In genomic region chr1:77680173-77680572, GRCh38 we compare ENCODE assay signal across 12 cellular contexts. TPM values are rescaled to one million over a fixed set of nuclear protein-coding genes. Genes with fewer than 3 reads are reported as not detected.
DNase-seq lines count a peak whose midpoint lies in the region; FAIRE-seq and TF ChIP-seq lines count a peak whose summit lies in the region.
"Had no signal": no experiment of that assay in that cellular context is flagged by ENCODE, and none has a peak within 500 bp of the region (broad histone marks: within the 10 kb centered on the region; RNA-seq: fewer than 3 reads in every experiment).

No MANE protein-coding gene starts in this region.

- no peak overlapping the region for H2AFZ ChIP-seq in SU-DHL-6 (ENCODE audit: low read depth, low read length, severe bottlenecking)
- H2AFZ ChIP-seq in keratinocyte (ENCODE audit: control insufficient read depth, low read length), result no peak overlapping the region

- H3K79me2 ChIP-seq in SU-DHL-6 (ENCODE audit: insufficient read depth, low read length), result peaks cover 79% of the 10 kb centered on the region
- H3K79me2 ChIP-seq in keratinocyte (ENCODE audit: control insufficient read depth, insufficient read depth, low read length), result peaks cover 73% of the 10 kb centered on the region

- TF ChIP-seq CTCF in AG10803 (conservative IDR thresholded peaks at IDR 0.05; ENCODE audit: low read length), result no peak
- TF ChIP-seq CTCF in SU-DHL-6 (IDR thresholded peaks at IDR 0.05; ENCODE audit: insufficient read depth, low read length, poor library complexity, severe bottlenecking), result no peak
- no peak for TF ChIP-seq CTCF in keratinocyte (optimal IDR thresholded peaks at IDR 0.05 in 1 of 3, IDR thresholded peaks at IDR 0.05 in 1 of 3, conservative IDR thresholded peaks at IDR 0.05 in 1 of 3; ENCODE audit: extremely low read depth in 1 of 3, insufficient read depth in 2 of 3, low read length in 3 of 3)
- TF ChIP-seq CTCF in thyroid gland (IDR thresholded peaks at IDR 0.05), result no peak

- H3F3A ChIP-seq in SU-DHL-6 (ENCODE audit: insufficient read depth), result peaks cover 30% of the 10 kb centered on the region

- H3K27ac ChIP-seq in SU-DHL-6 (ENCODE audit: low read depth, low read length) (no peak overlapping the region), keratinocyte (ENCODE audit: control insufficient read depth, insufficient read depth, low read length) (no peak overlapping the region), thyroid gland (no peak overlapping the region)

- no peaks in the 10 kb centered on the region for H3K9me1 ChIP-seq in keratinocyte (ENCODE audit: control insufficient read depth, extremely low read depth, insufficient read depth, low read length)

- no peaks in the 10 kb centered on the region for H3K9me2 ChIP-seq in SU-DHL-6 (replicated peaks; ENCODE audit: insufficient read depth, low read length)

- dilution Hi-C loops in keratinocyte (cut with MboI; ENCODE audit: extremely low pct_ligation_motif_present, low sequenced_read_pairs), result no loop called here

- intact Hi-C loops in thyroid gland (cut with DNase I), result no loop called here

- H3K4me2 ChIP-seq in SU-DHL-6 (ENCODE audit: low read depth, low read length, poor library complexity, severe bottlenecking) (peak overlapping the region; percentile 97), keratinocyte (ENCODE audit: control insufficient read depth, extremely low read depth, insufficient read depth, low read depth, low read length) (peak overlapping the region; percentile 91)

- H3K36me3 ChIP-seq in SU-DHL-6 (ENCODE audit: low read length) (peaks cover 9% of the 10 kb centered on the region; the same call in 1 of the 2 replicates), keratinocyte (ENCODE audit: control insufficient read depth in 2 of 2, extremely low read depth in 1 of 2, insufficient read depth in 2 of 2, low read length in 2 of 2) (peaks cover 0 to 4% of the 10 kb centered on the region in 2 experiments), thyroid gland (no peaks in the 10 kb centered on the region)

- H3K9ac ChIP-seq in SU-DHL-6 (ENCODE audit: low read length) (peak overlapping the region; percentile 27), keratinocyte (ENCODE audit: control insufficient read depth, extremely low read depth, insufficient read depth, low read length) (no peak overlapping the region)

- H4K20me1 ChIP-seq in SU-DHL-6 (ENCODE audit: low read depth, low read length) (peaks cover 45% of the 10 kb centered on the region), keratinocyte (ENCODE audit: control insufficient read depth, extremely low read depth, insufficient read depth, low read length) (peaks cover 4% of the 10 kb centered on the region)

- no peak for FAIRE-seq in keratinocyte (lab: Jason Lieb, UNC)
- FAIRE-seq: urothelium cell line had no signal

- DNase-seq in AG10803 (ENCODE audit: low read depth), result peak; percentile 59
- peak; percentile 48 for DNase-seq in GM04504 (ENCODE audit: low read depth)
- DNase-seq in keratinocyte (ENCODE audit: low read depth, low spot score), result no peak
- no peak for DNase-seq in GDM1 (lab: John Stamatoyannopoulos, UW)
- no peak for DNase-seq in D341Med (ENCODE audit: low spot score)
- DNase-seq in thyroid gland, result no peak
- no peak for DNase-seq in Ammon's horn (ENCODE audit: low spot score)
- DNase-seq: activated CD8-positive, alpha-beta memory T cell treated with anti-CD3 and anti-CD28 coated beads, Interleukin-2, amount 50 U/mL, for 4 hours; NCI-H1436; NK-92 treated with Interleukin-12 subunit alpha and Interleukin-12 subunit beta, amount 100 ng/mL, for 24 hours had no signal

- no peaks in the 10 kb centered on the region for H3K9me3 ChIP-seq in SU-DHL-6 (ENCODE audit: insufficient read depth, low read length)
- H3K9me3 ChIP-seq in keratinocyte (ENCODE audit: control insufficient read depth, low read depth, low read length), result no peaks in the 10 kb centered on the region
- H3K9me3 ChIP-seq in thyroid gland, result no peaks in the 10 kb centered on the region

- H3K4me3 ChIP-seq in AG10803 (ENCODE audit: low read length), result no peak overlapping the region
- H3K4me3 ChIP-seq in SU-DHL-6 (ENCODE audit: insufficient read depth, low read length, poor library complexity, severe bottlenecking), result peak overlapping the region; percentile 91
- no peak overlapping the region for H3K4me3 ChIP-seq in keratinocyte (ENCODE audit: control insufficient read depth in 2 of 3, extremely low read depth in 1 of 3, insufficient read depth in 2 of 3, low read depth in 1 of 3, low read length in 3 of 3)
- H3K4me3 ChIP-seq in thyroid gland (replicated peaks in 1 of 3), result no peak overlapping the region

- WGBS in thyroid gland, 2 donors, result 75 to 82% methylated on average over 2 of the region's 2 CpGs

- H3K4me1 ChIP-seq in keratinocyte (ENCODE audit: control insufficient read depth, extremely low read depth, insufficient read depth, low read length), result peaks cover 20% of the 10 kb centered on the region
- H3K4me1 ChIP-seq in thyroid gland, result peaks cover 7 to 26% of the 10 kb centered on the region in 2 donors

- no peak for TF ChIP-seq POLR2A in thyroid gland (IDR thresholded peaks at IDR 0.05)

- H3K27me3 ChIP-seq in SU-DHL-6 (ENCODE audit: low read length) (no peaks in the 10 kb centered on the region), keratinocyte (ENCODE audit: control insufficient read depth, extremely low read depth, insufficient read depth, low read length) (no peaks in the 10 kb centered on the region), thyroid gland (no peaks in the 10 kb centered on the region)

RNA-seq across cellular contexts. Expression of gene ZZZ3, which starts 2.3 kb away (rescaled TPM):
- polyA plus RNA-seq in keratinocyte, result 19.0 to 30.6 TPM (median 21.3 TPM) in 3 replicates
- polyA plus RNA-seq in keratinocyte (2011; ENCODE audit: low read depth), result 35.5 TPM
- polyA plus RNA-seq in keratinocyte (2011; cell fraction: cytosol; rRNA removed), result 13.2 and 25.2 TPM in 2 replicates
- 24.3 and 30.0 TPM in 2 replicates for polyA plus RNA-seq in keratinocyte (2011; cell fraction: nucleus; rRNA removed)
- 15.5 and 21.7 TPM in 2 replicates for polyA plus RNA-seq in keratinocyte (2012; ENCODE audit: low replicate concordance)
- polyA minus RNA-seq in keratinocyte, result 7.7 to 53.2 TPM (median 20.2 TPM) in 3 replicates
- polyA minus RNA-seq in keratinocyte (2011; cell fraction: cytosol; rRNA and poly(A)+ RNA removed), result 33.0 TPM
- polyA minus RNA-seq in keratinocyte (2011; cell fraction: nucleus; rRNA and poly(A)+ RNA removed), result 37.9 and 82.5 TPM in 2 replicates
- total RNA-seq in thyroid gland, result 100 to 1,000 TPM; 114 to 178 (median 118) TPM

Comparison
In these comparisons a context has a peak if more than half of its experiments do, and no peak if none do; other contexts are left out.
1. DNase-seq: peak in AG10803 (single experiment) and GM04504 (single experiment); none in keratinocyte (single experiment), GDM1 (single experiment), D341Med (single experiment), thyroid gland (0 of 2) and Ammon's horn (single experiment).